15 cellular contexts compared by ENCODE assay signal in genomic region chr20:48338717-48339116, GRCh38.
A peak's percentile ranks its signal among the peaks of the same experiment; 100 is the strongest.
DNase-seq lines count a peak whose midpoint lies in the region; ATAC-seq and TF ChIP-seq lines count a peak whose summit lies in the region.
"Had no signal": no experiment of that assay in that cellular context is flagged by ENCODE, and none has a peak within 500 bp of the region (broad histone marks: within the 10 kb centered on the region; RNA-seq: fewer than 3 reads in every experiment).

No MANE protein-coding gene starts in this region.

- TF ChIP-seq CTCF in Calu3 (IDR thresholded peaks at IDR 0.05; ENCODE audit: unreplicated experiment), result no peak
- no peak for TF ChIP-seq CTCF in PC-9 (conservative IDR thresholded peaks at IDR 0.05)
- no peak for TF ChIP-seq CTCF in GM13976 (IDR thresholded peaks at IDR 0.05; ENCODE audit: borderline replicate concordance, control extremely low read depth, extremely low read depth, insufficient read depth, missing control alignments)
- no peak for TF ChIP-seq CTCF in CD8-positive, alpha-beta T cell (IDR thresholded peaks at IDR 0.05)

- no peak overlapping the region for H3K4me3 ChIP-seq in PC-9
- H3K4me3 ChIP-seq in rectal smooth muscle tissue (ENCODE audit: low read length), result no peak overlapping the region
- no peak overlapping the region for H3K4me3 ChIP-seq in CD8-positive, alpha-beta T cell (ENCODE audit: low read depth, low read length)
- H3K4me3 ChIP-seq: SK-N-MC had no signal

- CTCF ChIA-PET in Calu3 (lab: Charles Lee), result interaction anchor here (0.7 to 0.9 kb wide), 2 partner anchors 9 to 282 kb away, joined by 7 read pairs; no protein-coding TSS in a partner anchor
- CTCF ChIA-PET in PC-9 (lab: Charles Lee), result no interaction called here
- CTCF ChIA-PET in CD8-positive, alpha-beta T cell (lab: Charles Lee), result no interaction called here

- no peak for DNase-seq in Calu3
- no peak for DNase-seq in PC-9
- peak; percentile 20 for DNase-seq in fibroblast of peridontal ligament (ENCODE audit: extremely low read depth)
- DNase-seq in GM13976 (ENCODE audit: low spot score), result no peak
- DNase-seq in CD8-positive, alpha-beta T cell, result no peak
- DNase-seq in SW 1271 (lab: John Stamatoyannopoulos, UW), result no peak
- DNase-seq: NCI-H1694 treated with DMSO at 0.1 percent for 48 hours, occipital lobe, OCI-M1 had no signal

- no peaks in the 10 kb centered on the region for H3K9me3 ChIP-seq in PC-9 (ENCODE audit: insufficient read depth, low read depth)
- H3K9me3 ChIP-seq in CD8-positive, alpha-beta T cell (ENCODE audit: low read length), result no peaks in the 10 kb centered on the region

- peaks cover 16% of the 10 kb centered on the region for H3K4me1 Mint-ChIP-seq in Calu3 (ENCODE audit: low read depth, unreplicated experiment)
- H3K4me1 Mint-ChIP-seq in CD8-positive, alpha-beta T cell (ENCODE audit: low read depth), result peaks cover 4% of the 10 kb centered on the region

- BruUV-seq in Calu3 (replicated peaks; lab: Mats Ljungman, UMichigan) (no TSS peak), PC-9 (replicated peaks; lab: Mats Ljungman, UMichigan) (no TSS peak)

- H3K27me3 ChIP-seq in PC-9 (ENCODE audit: insufficient read depth, low read depth) (no peaks in the 10 kb centered on the region), rectal smooth muscle tissue (ENCODE audit: control insufficient read depth, insufficient read depth, low read length) (no peaks in the 10 kb centered on the region)
- H3K27me3 ChIP-seq in CD8-positive, alpha-beta T cell (ENCODE audit: insufficient read depth, low read length), result no peaks in the 10 kb centered on the region

- H3K4me2 ChIP-seq in PC-9, result peak overlapping the region; percentile 27

- in situ Hi-C loops in GM13976 (cut with MboI; ENCODE audit: low sequenced_read_pairs, unreplicated experiment), result no loop called here

- H3K27ac Mint-ChIP-seq in Calu3 (ENCODE audit: unreplicated experiment), result no peak overlapping the region
- H3K27ac Mint-ChIP-seq in CD8-positive, alpha-beta T cell, result no peak overlapping the region
- H3K27ac Mint-ChIP-seq: activated T-helper 1 cell treated with anti-CD3 and anti-CD28 coated beads, Interleukin-12 subunit alpha, Interleukin-12 subunit beta, Interleukin-2, Interleukin-4 antibody, amounts not matched to agents 30 ng/mL and 10 ng/mL and 1 ng/mL, durations not matched to agents 14 hours and 24 hours and 36 hours; B cell had no signal

- H4K20me1 ChIP-seq in PC-9 (ENCODE audit: insufficient read depth), result no peaks in the 10 kb centered on the region

- peaks cover 26% of the 10 kb centered on the region for H3K27me3 Mint-ChIP-seq in Calu3 (ENCODE audit: unreplicated experiment)
- peaks cover 13% of the 10 kb centered on the region for H3K27me3 Mint-ChIP-seq in CD8-positive, alpha-beta T cell (ENCODE audit: low read depth)

- no peak for ATAC-seq in HG03159 (IDR thresholded peaks at IDR 0.05; ENCODE audit: unreplicated experiment)
- no peak for ATAC-seq in CD8-positive, alpha-beta T cell

- intact Hi-C loops in Calu3 (cut with micrococcal nuclease; ENCODE audit: unreplicated experiment) (no loop called here), PC-9 (cut with micrococcal nuclease; ENCODE audit: unreplicated experiment) (no loop called here)
- intact Hi-C loops in CD8-positive, alpha-beta T cell (cut with DNase I, micrococcal nuclease), result no loop called here

- H3K9me3 Mint-ChIP-seq in Calu3 (ENCODE audit: low read depth, unreplicated experiment), result no peaks in the 10 kb centered on the region
- H3K9me3 Mint-ChIP-seq in CD8-positive, alpha-beta T cell, result no peaks in the 10 kb centered on the region
- H3K9me3 Mint-ChIP-seq: activated T-helper 1 cell treated with anti-CD3 and anti-CD28 coated beads, Interleukin-12 subunit alpha, Interleukin-12 subunit beta, Interleukin-2, Interleukin-4 antibody, amounts not matched to agents 30 ng/mL and 10 ng/mL and 1 ng/mL, durations not matched to agents 14 hours and 24 hours and 36 hours; stimulated activated memory B cell treated with anti-CD40 and anti-IgM and Interleukin-4, amounts not matched to agents 10 μg/mL and 1 μg/mL and 100 μg/mL, for 72 hours had no signal

- H3K9ac ChIP-seq in rectal smooth muscle tissue (ENCODE audit: low read length), result no peak overlapping the region

- POLR2A ChIA-PET in PC-9 (lab: Charles Lee; ENCODE audit: unreplicated experiment), result interaction anchor here (0.7 kb wide), 2 partner anchors 31 to 144 kb away, joined by 3 to 6 read pairs; no protein-coding TSS in a partner anchor
- POLR2A ChIA-PET in CD8-positive, alpha-beta T cell (lab: Charles Lee), result no interaction called here

- no peak overlapping the region; the same call in 1 of the 2 replicates for H2AFZ ChIP-seq in PC-9

- H3K36me3 ChIP-seq in PC-9 (ENCODE audit: low read depth) (no peaks in the 10 kb centered on the region), rectal smooth muscle tissue (ENCODE audit: control insufficient read depth, insufficient read depth, low read length) (no peaks in the 10 kb centered on the region)
- H3K36me3 ChIP-seq in CD8-positive, alpha-beta T cell (ENCODE audit: insufficient read depth, low read length), result no peaks in the 10 kb centered on the region

- peaks cover 4% of the 10 kb centered on the region; the same call in 1 of the 2 replicates for H3F3A ChIP-seq in PC-9 (ENCODE audit: insufficient read depth, low read depth)

- H3K4me3 Mint-ChIP-seq in Calu3 (ENCODE audit: low read depth, unreplicated experiment), result peak overlapping the region; percentile 33
- H3K4me3 Mint-ChIP-seq in CD8-positive, alpha-beta T cell, result no peak overlapping the region
- H3K4me3 Mint-ChIP-seq: activated T-helper 1 cell treated with anti-CD3 and anti-CD28 coated beads, Interleukin-12 subunit alpha, Interleukin-12 subunit beta, Interleukin-2, Interleukin-4 antibody, amounts not matched to agents 30 ng/mL and 10 ng/mL and 1 ng/mL, durations not matched to agents 14 hours and 24 hours and 36 hours; stimulated activated memory B cell treated with anti-CD40 and anti-IgM and Interleukin-4, amounts not matched to agents 10 μg/mL and 1 μg/mL and 100 μg/mL, for 72 hours had no signal

- H3K79me2 ChIP-seq in PC-9 (ENCODE audit: low read depth), result no peaks in the 10 kb centered on the region

- H3K9me2 ChIP-seq in PC-9 (ENCODE audit: insufficient read depth), result no peaks in the 10 kb centered on the region

- peaks cover 18% of the 10 kb centered on the region for H3K4me1 ChIP-seq in PC-9 (replicated peaks; ENCODE audit: insufficient read depth)
- H3K4me1 ChIP-seq in rectal smooth muscle tissue (ENCODE audit: control insufficient read depth, insufficient read depth, low read length), result peaks cover 14% of the 10 kb centered on the region
- no peaks in the 10 kb centered on the region for H3K4me1 ChIP-seq in CD8-positive, alpha-beta T cell (ENCODE audit: insufficient read depth, low read length)

- H3K27ac ChIP-seq in PC-9, result peak overlapping the region; percentile 26; the same call in 1 of the 2 replicates
- H3K27ac ChIP-seq in rectal smooth muscle tissue (ENCODE audit: low read depth, low read length), result peak overlapping the region; percentile 85
- no peak overlapping the region for H3K27ac ChIP-seq in CD8-positive, alpha-beta T cell (ENCODE audit: low read depth, low read length)
- H3K27ac ChIP-seq: SK-N-MC had no signal

- H3K36me3 Mint-ChIP-seq in Calu3 (ENCODE audit: insufficient read depth, unreplicated experiment), result peaks cover 7% of the 10 kb centered on the region
- H3K36me3 Mint-ChIP-seq in CD8-positive, alpha-beta T cell, result no peaks in the 10 kb centered on the region
- H3K36me3 Mint-ChIP-seq: stimulated activated memory B cell treated with anti-CD40 and anti-IgM and Interleukin-4, amounts not matched to agents 10 μg/mL and 1 μg/mL and 100 μg/mL, for 72 hours had no signal
